ENCODE assay signal across 12 cellular contexts in genomic region chr1:218426343-218426657, GRCh38.
DNase-seq lines count a peak whose midpoint lies in the region; ATAC-seq, FAIRE-seq and TF ChIP-seq lines count a peak whose summit lies in the region.
"Had no signal": no experiment of that assay in that cellular context is flagged by ENCODE, and none has a peak within 500 bp of the region (broad histone marks: within the 10 kb centered on the region; RNA-seq: fewer than 3 reads in every experiment).

No MANE protein-coding gene starts in this region.

- no peak overlapping the region for H2AFZ ChIP-seq in osteoblast (ENCODE audit: low read length)

- ATAC-seq in RWPE2 (ENCODE audit: low read depth) (peak; percentile 67), GM18870 (IDR thresholded peaks at IDR 0.05; ENCODE audit: unreplicated experiment) (no peak)
- ATAC-seq: activated T-helper 17 cell treated with anti-CD3 and anti-CD28 coated beads, Interleukin-2, amount 50 U/mL, for 72 hours had no signal

- no peak for TF ChIP-seq POLR2A in GM12892 (IDR thresholded peaks at IDR 0.05; ENCODE audit: low read depth, low read length)

- no peak for FAIRE-seq in GM12892 (lab: Jason Lieb, UNC)
- FAIRE-seq: islet of Langerhans had no signal

- H3K4me3 ChIP-seq in RWPE2 (ENCODE audit: severe bottlenecking) (no peak overlapping the region), osteoblast (ENCODE audit: insufficient read depth, low read length) (no peak overlapping the region)
- H3K4me3 ChIP-seq: upper lobe of left lung had no signal

- peak; percentile 35 for DNase-seq in HCEC 1CT
- DNase-seq in RWPE2 (ENCODE audit: low spot score) = no peak
- DNase-seq in fibroblast of peridontal ligament (ENCODE audit: extremely low read depth) = peak; percentile 49
- DNase-seq in osteoblast (ENCODE audit: insufficient read length, low spot score, missing footprints) = no peak
- no peak for DNase-seq in GM20000 (ENCODE audit: low spot score)
- DNase-seq in NCI-H524 (lab: John Stamatoyannopoulos, UW) = no peak
- no peak for DNase-seq in GM12892 (ENCODE audit: insufficient read length)
- DNase-seq: COR-L47, upper lobe of left lung had no signal

- H4K20me1 ChIP-seq in osteoblast (ENCODE audit: insufficient read depth, low read length) = no peaks in the 10 kb centered on the region

- H3K27ac ChIP-seq in RWPE2 (ENCODE audit: poor library complexity, severe bottlenecking) (peak overlapping the region; percentile 64), osteoblast (ENCODE audit: low read depth, low read length) (peak overlapping the region; percentile 82)
- H3K27ac ChIP-seq: upper lobe of left lung had no signal

- H3K79me2 ChIP-seq in osteoblast (ENCODE audit: insufficient read depth, low read length) = peaks cover 3% of the 10 kb centered on the region

- H3K4me1 ChIP-seq in RWPE2 (ENCODE audit: insufficient read depth, poor library complexity, severe bottlenecking) (peaks cover 15% of the 10 kb centered on the region), osteoblast (ENCODE audit: insufficient read depth, low read length) (peaks cover 11% of the 10 kb centered on the region)

- no peaks in the 10 kb centered on the region for H3K36me3 ChIP-seq in RWPE2 (ENCODE audit: low read depth)
- no peaks in the 10 kb centered on the region for H3K36me3 ChIP-seq in osteoblast (ENCODE audit: insufficient read depth, low read length)
- H3K36me3 ChIP-seq: upper lobe of left lung had no signal

- H3K9me3 ChIP-seq in RWPE2 (ENCODE audit: severe bottlenecking) = no peaks in the 10 kb centered on the region
- H3K9me3 ChIP-seq in osteoblast (ENCODE audit: low read depth, low read length) = no peaks in the 10 kb centered on the region
- H3K9me3 ChIP-seq: upper lobe of left lung had no signal

- no peak for TF ChIP-seq CTCF in RWPE2 (IDR thresholded peaks at IDR 0.05; ENCODE audit: poor library complexity, severe bottlenecking)
- no peak for TF ChIP-seq CTCF in osteoblast (IDR thresholded peaks at IDR 0.05; ENCODE audit: extremely low read depth, low read depth, low read length)
- TF ChIP-seq CTCF in GM20000 (IDR thresholded peaks at IDR 0.05; ENCODE audit: extremely low read depth, missing control alignments) = no peak

- H3K27me3 ChIP-seq in RWPE2 (ENCODE audit: insufficient read depth, poor library complexity, severe bottlenecking) (no peaks in the 10 kb centered on the region), osteoblast (ENCODE audit: insufficient read depth, low read length) (no peaks in the 10 kb centered on the region)
- H3K27me3 ChIP-seq: upper lobe of left lung had no signal

- no peak overlapping the region for H3K4me2 ChIP-seq in osteoblast (ENCODE audit: insufficient read depth, low read length)

Comparison
In these comparisons a context has a peak if more than half of its experiments do, and no peak if none do; other contexts are left out.
1. DNase-seq: peak in HCEC 1CT (single experiment) and fibroblast of peridontal ligament (single experiment); none in RWPE2 (single experiment), osteoblast (single experiment), GM20000 (single experiment), NCI-H524 (0 of 2) and GM12892 (single experiment).